ENCODE assay signal across 1 cellular context in the genomic region with DNA sequence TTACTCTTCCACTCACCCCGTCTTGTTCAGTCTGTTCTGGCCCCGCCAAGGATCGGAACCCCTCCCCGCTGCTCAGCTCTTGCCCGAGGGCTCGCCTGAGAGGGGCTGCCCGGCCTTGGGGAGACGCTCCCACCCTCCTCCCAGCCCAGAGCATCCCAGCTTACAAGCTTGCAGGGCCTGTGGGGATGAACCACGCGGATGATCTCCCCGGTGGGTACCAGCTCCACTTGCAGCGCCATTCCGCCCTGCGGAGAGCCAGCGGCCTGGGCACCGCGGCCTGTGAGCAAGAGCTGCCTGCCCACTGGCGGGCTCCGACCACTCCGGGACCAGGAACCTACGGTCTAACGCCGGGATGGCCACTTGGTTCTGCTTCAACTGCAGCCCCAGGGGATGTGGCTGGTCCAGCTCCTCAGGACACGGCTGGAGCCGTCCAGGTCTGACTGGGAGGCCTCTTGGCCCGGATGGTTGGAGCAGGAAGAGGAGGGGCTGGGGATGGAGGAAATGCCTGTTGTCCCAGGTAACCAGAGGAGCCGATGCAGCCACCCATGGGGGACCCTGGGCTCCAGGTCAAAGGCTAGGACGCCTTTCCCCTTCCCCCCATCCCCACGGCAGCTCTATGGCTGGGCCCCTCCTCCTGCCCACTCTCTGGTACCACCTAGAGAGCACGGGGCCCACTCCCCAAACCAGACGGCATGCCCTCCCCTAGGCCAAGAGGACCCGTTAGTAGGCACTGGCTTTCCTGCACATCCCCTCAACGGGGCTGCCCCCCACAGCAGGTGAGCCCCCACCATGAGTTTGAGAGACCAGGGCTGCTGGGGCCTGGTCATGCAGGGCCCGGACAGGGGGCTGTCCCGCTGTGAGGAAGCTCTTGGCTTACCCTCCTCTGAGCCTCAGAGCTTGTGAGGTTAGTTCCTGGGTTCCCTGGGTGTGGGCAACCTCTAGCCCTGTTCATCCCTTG.
TF ChIP-seq lines count a peak whose summit lies in the region.

A gene with protein sequence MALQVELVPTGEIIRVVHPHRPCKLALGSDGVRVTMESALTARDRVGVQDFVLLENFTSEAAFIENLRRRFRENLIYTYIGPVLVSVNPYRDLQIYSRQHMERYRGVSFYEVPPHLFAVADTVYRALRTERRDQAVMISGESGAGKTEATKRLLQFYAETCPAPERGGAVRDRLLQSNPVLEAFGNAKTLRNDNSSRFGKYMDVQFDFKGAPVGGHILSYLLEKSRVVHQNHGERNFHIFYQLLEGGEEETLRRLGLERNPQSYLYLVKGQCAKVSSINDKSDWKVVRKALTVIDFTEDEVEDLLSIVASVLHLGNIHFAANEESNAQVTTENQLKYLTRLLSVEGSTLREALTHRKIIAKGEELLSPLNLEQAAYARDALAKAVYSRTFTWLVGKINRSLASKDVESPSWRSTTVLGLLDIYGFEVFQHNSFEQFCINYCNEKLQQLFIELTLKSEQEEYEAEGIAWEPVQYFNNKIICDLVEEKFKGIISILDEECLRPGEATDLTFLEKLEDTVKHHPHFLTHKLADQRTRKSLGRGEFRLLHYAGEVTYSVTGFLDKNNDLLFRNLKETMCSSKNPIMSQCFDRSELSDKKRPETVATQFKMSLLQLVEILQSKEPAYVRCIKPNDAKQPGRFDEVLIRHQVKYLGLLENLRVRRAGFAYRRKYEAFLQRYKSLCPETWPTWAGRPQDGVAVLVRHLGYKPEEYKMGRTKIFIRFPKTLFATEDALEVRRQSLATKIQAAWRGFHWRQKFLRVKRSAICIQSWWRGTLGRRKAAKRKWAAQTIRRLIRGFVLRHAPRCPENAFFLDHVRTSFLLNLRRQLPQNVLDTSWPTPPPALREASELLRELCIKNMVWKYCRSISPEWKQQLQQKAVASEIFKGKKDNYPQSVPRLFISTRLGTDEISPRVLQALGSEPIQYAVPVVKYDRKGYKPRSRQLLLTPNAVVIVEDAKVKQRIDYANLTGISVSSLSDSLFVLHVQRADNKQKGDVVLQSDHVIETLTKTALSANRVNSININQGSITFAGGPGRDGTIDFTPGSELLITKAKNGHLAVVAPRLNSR (minus strand): TSS at position 438 of the 958 bp plus-strand sequence. CDS start 199 bp downstream, at position 239.

TF ChIP-seq in neural cell, 6 proteins besides CTCF, POLR2A, EP300 and RAD21 (continued from another document):
- TF ChIP-seq, protein P1, sequence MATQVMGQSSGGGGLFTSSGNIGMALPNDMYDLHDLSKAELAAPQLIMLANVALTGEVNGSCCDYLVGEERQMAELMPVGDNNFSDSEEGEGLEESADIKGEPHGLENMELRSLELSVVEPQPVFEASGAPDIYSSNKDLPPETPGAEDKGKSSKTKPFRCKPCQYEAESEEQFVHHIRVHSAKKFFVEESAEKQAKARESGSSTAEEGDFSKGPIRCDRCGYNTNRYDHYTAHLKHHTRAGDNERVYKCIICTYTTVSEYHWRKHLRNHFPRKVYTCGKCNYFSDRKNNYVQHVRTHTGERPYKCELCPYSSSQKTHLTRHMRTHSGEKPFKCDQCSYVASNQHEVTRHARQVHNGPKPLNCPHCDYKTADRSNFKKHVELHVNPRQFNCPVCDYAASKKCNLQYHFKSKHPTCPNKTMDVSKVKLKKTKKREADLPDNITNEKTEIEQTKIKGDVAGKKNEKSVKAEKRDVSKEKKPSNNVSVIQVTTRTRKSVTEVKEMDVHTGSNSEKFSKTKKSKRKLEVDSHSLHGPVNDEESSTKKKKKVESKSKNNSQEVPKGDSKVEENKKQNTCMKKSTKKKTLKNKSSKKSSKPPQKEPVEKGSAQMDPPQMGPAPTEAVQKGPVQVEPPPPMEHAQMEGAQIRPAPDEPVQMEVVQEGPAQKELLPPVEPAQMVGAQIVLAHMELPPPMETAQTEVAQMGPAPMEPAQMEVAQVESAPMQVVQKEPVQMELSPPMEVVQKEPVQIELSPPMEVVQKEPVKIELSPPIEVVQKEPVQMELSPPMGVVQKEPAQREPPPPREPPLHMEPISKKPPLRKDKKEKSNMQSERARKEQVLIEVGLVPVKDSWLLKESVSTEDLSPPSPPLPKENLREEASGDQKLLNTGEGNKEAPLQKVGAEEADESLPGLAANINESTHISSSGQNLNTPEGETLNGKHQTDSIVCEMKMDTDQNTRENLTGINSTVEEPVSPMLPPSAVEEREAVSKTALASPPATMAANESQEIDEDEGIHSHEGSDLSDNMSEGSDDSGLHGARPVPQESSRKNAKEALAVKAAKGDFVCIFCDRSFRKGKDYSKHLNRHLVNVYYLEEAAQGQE (IDR thresholded peaks at IDR 0.05; ENCODE audit: borderline replicate concordance): no peak
- TF ChIP-seq MXI1 (conservative IDR thresholded peaks at IDR 0.05; ENCODE audit: poor library complexity, severe bottlenecking) (no peak), SMC3 (conservative IDR thresholded peaks at IDR 0.05; ENCODE audit: poor library complexity) (no peak), TAF1 (IDR thresholded peaks at IDR 0.05; ENCODE audit: low read depth) (no peak)
